Comparison of ENCODE assay signal across 30 cellular contexts in the genomic region with DNA sequence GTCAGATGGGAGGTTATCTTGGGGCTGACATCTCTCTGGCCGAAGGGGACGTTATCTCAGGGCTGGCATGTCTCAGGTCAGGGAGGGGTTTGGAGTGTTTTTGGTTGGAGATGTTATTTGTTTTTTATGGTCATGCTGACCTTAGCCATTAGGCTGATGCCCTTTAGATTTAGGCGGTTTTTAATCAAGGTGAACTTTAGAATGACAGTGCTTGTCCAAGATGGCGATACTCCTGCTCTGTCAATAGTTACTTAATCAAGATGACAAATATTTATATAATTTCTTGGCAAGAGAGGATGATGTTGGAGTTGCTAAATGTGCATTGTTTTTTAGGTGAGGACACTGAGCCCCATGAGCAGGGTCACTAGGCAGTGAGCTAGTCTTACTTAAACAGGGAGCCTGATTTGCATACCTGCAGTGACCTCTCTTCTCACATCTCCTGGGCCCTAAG. TPM values are rescaled to one million over a fixed set of nuclear protein-coding genes. Genes with fewer than 3 reads are reported as not detected.
"Had no signal": no experiment of that assay in that cellular context is flagged by ENCODE, and none has a peak within 500 bp of the region (broad histone marks: within the 10 kb centered on the region; RNA-seq: fewer than 3 reads in every experiment).

No MANE protein-coding gene starts in this region.

- DNase-seq: activated CD4-positive, alpha-beta T cell treated with anti-CD3 and anti-CD28 coated beads for 36 hours; activated CD4-positive, alpha-beta T cell treated with anti-CD3 and anti-CD28 coated beads, Interleukin-2, amount 10 ng/mL, durations not matched to agents 7 days and 5 days; activated CD4-positive, alpha-beta T cell treated with anti-CD3 and anti-CD28 coated beads, Interleukin-2, amount 50 U/mL, for 48 hours; activated CD8-positive, alpha-beta T cell treated with anti-CD3 and anti-CD28 coated beads, Interleukin-2, amount 10 ng/mL, durations not matched to agents 7 days and 5 days; activated naive CD4-positive, alpha-beta T cell treated with anti-CD3 and anti-CD28 coated beads, Interleukin-2, amount 10 ng/mL, durations not matched to agents 7 days and 5 days; activated naive CD8-positive, alpha-beta T cell treated with anti-CD3 and anti-CD28 coated beads, Interleukin-2, amount 50 U/mL, for 24 hours; activated T-cell treated with anti-CD3 and anti-CD28 coated beads, Interleukin-2, amount 50 U/mL, for 24 hours; anterior cingulate cortex; caudate nucleus; cerebellar nuclear complex; Karpas-422; NCI-H1048; NCI-H1105 treated with DMSO at 0.1 percent for 48 hours; NCI-H1436; NCI-H1694; NCI-H1930; NCI-H2081 treated with DMSO at 0.1 percent for 48 hours; NCI-H226; NCI-H446 treated with DMSO at 0.1 percent for 48 hours; NCI-H524; NCI-H69; NCI-H82; SHP77; SJCRH30 had no signal

- FAIRE-seq: bronchial epithelial cell had no signal

- ATAC-seq: activated CD4-positive, alpha-beta T cell treated with anti-CD3 and anti-CD28 coated beads for 36 hours; activated CD4-positive, CD25-positive, alpha-beta regulatory T cell treated with anti-CD3 and anti-CD28 coated beads, Interleukin-2, amount 50 U/mL, for 24 hours; activated CD8-positive, alpha-beta T cell treated with anti-CD3 and anti-CD28 coated beads, Interleukin-2, amount 10 ng/mL, durations not matched to agents 7 days and 5 days; activated naive CD8-positive, alpha-beta T cell treated with anti-CD3 and anti-CD28 coated beads, Interleukin-2, amount 50 U/mL, for 24 hours; Panc1; WTC11 had no signal

- H3K27me3 ChIP-seq: SJCRH30 had no signal

- H3K27ac ChIP-seq: SJCRH30, SK-N-MC had no signal

- H3K4me3 ChIP-seq: SJCRH30, SK-N-MC had no signal

RNA-seq across cellular contexts. Expression of gene MERTK, which starts 34.5 kb away (rescaled TPM):
- total RNA-seq: RPMI7951 had no signal
